In genomic region chr12:11578461-11578993, GRCh38 we compare ENCODE assay signal across 11 cellular contexts.
DNase-seq lines count a peak whose midpoint lies in the region; ATAC-seq and TF ChIP-seq lines count a peak whose summit lies in the region.
"Had no signal": no experiment of that assay in that cellular context is flagged by ENCODE, and none has a peak within 500 bp of the region (broad histone marks: within the 10 kb centered on the region; RNA-seq: fewer than 3 reads in every experiment).

No MANE protein-coding gene starts in this region.

- DNase-seq in activated CD4-positive, CD25-positive, alpha-beta regulatory T cell treated with anti-CD3 and anti-CD28 coated beads, Interleukin-2, amount 50 U/mL, for 72 hours: no peak
- DNase-seq in GM20000 (ENCODE audit: low spot score): peak; percentile 40
- no peak for DNase-seq in GM23338 (ENCODE audit: low spot score)
- no peak for DNase-seq in epidermal melanocyte (ENCODE audit: insufficient read length, low spot score)
- DNase-seq in NCI-H1092 (lab: John Stamatoyannopoulos, UW): no peak
- DNase-seq: NCI-H510A treated with DMSO at 0.1 percent for 48 hours had no signal

- no peak overlapping the region for H3K4me3 ChIP-seq in GM23338

- peaks cover 28% of the 10 kb centered on the region for H3K9me3 Mint-ChIP-seq in dendritic cell treated with granulocyte-macrophage colony-stimulating factor and Interleukin-4, amounts not matched to agents 40 ng/mL and 50 ng/mL, for 4 days
- H3K9me3 Mint-ChIP-seq in GM23338: peaks cover 8% of the 10 kb centered on the region; the same call in 2 of the 3 replicates

- H3K9me2 ChIP-seq in GM23338 (ENCODE audit: insufficient read depth): no peaks in the 10 kb centered on the region

- peak; percentile 20 to 25 for ATAC-seq in activated CD4-positive, CD25-positive, alpha-beta regulatory T cell treated with anti-CD3 and anti-CD28 coated beads, Interleukin-2, amount 50 U/mL, for 24 hours
- ATAC-seq in HG03066 (IDR thresholded peaks at IDR 0.05; ENCODE audit: low read depth, unreplicated experiment) (peak; percentile 81), GM23338 (no peak)

- H3K27ac ChIP-seq in GM23338 (ENCODE audit: low read depth): no peak overlapping the region
- H3K27ac ChIP-seq: KMS-11 had no signal

- peak overlapping the region; percentile 82 for H3K27ac Mint-ChIP-seq in dendritic cell treated with granulocyte-macrophage colony-stimulating factor and Interleukin-4, amounts not matched to agents 40 ng/mL and 50 ng/mL, for 4 days
- no peak overlapping the region for H3K27ac Mint-ChIP-seq in GM23338
- H3K27ac Mint-ChIP-seq: activated T-helper 1 cell treated with anti-CD3 and anti-CD28 coated beads, Interleukin-12 subunit alpha, Interleukin-12 subunit beta, Interleukin-2, Interleukin-4 antibody, amounts not matched to agents 30 ng/mL and 10 ng/mL and 1 ng/mL, durations not matched to agents 14 hours and 24 hours and 36 hours had no signal

- intact Hi-C loops in dendritic cell treated with granulocyte-macrophage colony-stimulating factor and Interleukin-4, amounts not matched to agents 40 ng/mL and 50 ng/mL, for 4 days (cut with micrococcal nuclease): no loop called here

- no peak overlapping the region for H3K4me2 ChIP-seq in GM23338
- H3K4me2 ChIP-seq: KMS-11 had no signal

- no peaks in the 10 kb centered on the region for H3K36me3 ChIP-seq in GM23338 (ENCODE audit: insufficient read depth)

- peaks cover 59% of the 10 kb centered on the region for H3K4me1 Mint-ChIP-seq in dendritic cell treated with granulocyte-macrophage colony-stimulating factor and Interleukin-4, amounts not matched to agents 40 ng/mL and 50 ng/mL, for 4 days (ENCODE audit: low read depth)
- peaks cover 2% of the 10 kb centered on the region; the same call in 2 of the 3 replicates for H3K4me1 Mint-ChIP-seq in GM23338

- no peak overlapping the region for H2AFZ ChIP-seq in GM23338

- no peaks in the 10 kb centered on the region for H4K20me1 ChIP-seq in GM23338 (replicated peaks; ENCODE audit: insufficient read depth)

- 0 out of 2 replicates have a peak, but pooled peaks cover 4% of the 10 kb centered on the region for H3K4me1 ChIP-seq in GM23338 (ENCODE audit: insufficient read depth)

- H3K79me2 ChIP-seq in GM23338 (replicated peaks; ENCODE audit: insufficient read depth): no peaks in the 10 kb centered on the region

- H3K27me3 ChIP-seq in GM23338 (ENCODE audit: insufficient read depth): no peaks in the 10 kb centered on the region

- H3K4me3 Mint-ChIP-seq in dendritic cell treated with granulocyte-macrophage colony-stimulating factor and Interleukin-4, amounts not matched to agents 40 ng/mL and 50 ng/mL, for 4 days: no peak overlapping the region
- H3K4me3 Mint-ChIP-seq in GM23338: no peak overlapping the region
- H3K4me3 Mint-ChIP-seq: activated T-helper 1 cell treated with anti-CD3 and anti-CD28 coated beads, Interleukin-12 subunit alpha, Interleukin-12 subunit beta, Interleukin-2, Interleukin-4 antibody, amounts not matched to agents 30 ng/mL and 10 ng/mL and 1 ng/mL, durations not matched to agents 14 hours and 24 hours and 36 hours had no signal

- no peaks in the 10 kb centered on the region for H3K27me3 Mint-ChIP-seq in dendritic cell treated with granulocyte-macrophage colony-stimulating factor and Interleukin-4, amounts not matched to agents 40 ng/mL and 50 ng/mL, for 4 days
- peaks cover 3% of the 10 kb centered on the region for H3K27me3 Mint-ChIP-seq in GM23338 (ENCODE audit: insufficient read depth, low read depth, poor library complexity)

- no peaks in the 10 kb centered on the region for H3F3A ChIP-seq in GM23338 (replicated peaks; ENCODE audit: low read depth)

- H3K36me3 Mint-ChIP-seq in dendritic cell treated with granulocyte-macrophage colony-stimulating factor and Interleukin-4, amounts not matched to agents 40 ng/mL and 50 ng/mL, for 4 days (ENCODE audit: low read depth): peaks cover 20% of the 10 kb centered on the region
- H3K36me3 Mint-ChIP-seq in GM23338 (ENCODE audit: low read depth): peaks cover 5% of the 10 kb centered on the region

- TF ChIP-seq CTCF in GM20000 (IDR thresholded peaks at IDR 0.05; ENCODE audit: extremely low read depth, missing control alignments) (no peak), GM23338 (conservative IDR thresholded peaks at IDR 0.05; ENCODE audit: low read depth in 2 of 2) (no peak)

TF ChIP-seq in GM23338, 12 proteins besides CTCF, POLR2A, EP300 and RAD21 (continues in another document):
- TF ChIP-seq, protein P1, sequence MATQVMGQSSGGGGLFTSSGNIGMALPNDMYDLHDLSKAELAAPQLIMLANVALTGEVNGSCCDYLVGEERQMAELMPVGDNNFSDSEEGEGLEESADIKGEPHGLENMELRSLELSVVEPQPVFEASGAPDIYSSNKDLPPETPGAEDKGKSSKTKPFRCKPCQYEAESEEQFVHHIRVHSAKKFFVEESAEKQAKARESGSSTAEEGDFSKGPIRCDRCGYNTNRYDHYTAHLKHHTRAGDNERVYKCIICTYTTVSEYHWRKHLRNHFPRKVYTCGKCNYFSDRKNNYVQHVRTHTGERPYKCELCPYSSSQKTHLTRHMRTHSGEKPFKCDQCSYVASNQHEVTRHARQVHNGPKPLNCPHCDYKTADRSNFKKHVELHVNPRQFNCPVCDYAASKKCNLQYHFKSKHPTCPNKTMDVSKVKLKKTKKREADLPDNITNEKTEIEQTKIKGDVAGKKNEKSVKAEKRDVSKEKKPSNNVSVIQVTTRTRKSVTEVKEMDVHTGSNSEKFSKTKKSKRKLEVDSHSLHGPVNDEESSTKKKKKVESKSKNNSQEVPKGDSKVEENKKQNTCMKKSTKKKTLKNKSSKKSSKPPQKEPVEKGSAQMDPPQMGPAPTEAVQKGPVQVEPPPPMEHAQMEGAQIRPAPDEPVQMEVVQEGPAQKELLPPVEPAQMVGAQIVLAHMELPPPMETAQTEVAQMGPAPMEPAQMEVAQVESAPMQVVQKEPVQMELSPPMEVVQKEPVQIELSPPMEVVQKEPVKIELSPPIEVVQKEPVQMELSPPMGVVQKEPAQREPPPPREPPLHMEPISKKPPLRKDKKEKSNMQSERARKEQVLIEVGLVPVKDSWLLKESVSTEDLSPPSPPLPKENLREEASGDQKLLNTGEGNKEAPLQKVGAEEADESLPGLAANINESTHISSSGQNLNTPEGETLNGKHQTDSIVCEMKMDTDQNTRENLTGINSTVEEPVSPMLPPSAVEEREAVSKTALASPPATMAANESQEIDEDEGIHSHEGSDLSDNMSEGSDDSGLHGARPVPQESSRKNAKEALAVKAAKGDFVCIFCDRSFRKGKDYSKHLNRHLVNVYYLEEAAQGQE (IDR thresholded peaks at IDR 0.05; ENCODE audit: unreplicated experiment): no peak
- no peak for TF ChIP-seq ETS1 (IDR thresholded peaks at IDR 0.05)
- TF ChIP-seq CREB1 (CRISPR knock-in tag; IDR thresholded peaks at IDR 0.05; ENCODE audit: low read depth): no peak
- no peak for TF ChIP-seq JUNB (IDR thresholded peaks at IDR 0.05; ENCODE audit: unreplicated experiment)
